ENCODE assay signal across 9 cellular contexts in genomic region chr3:68878322-68878721, GRCh38.
DNase-seq lines count a peak whose midpoint lies in the region; ATAC-seq and TF ChIP-seq lines count a peak whose summit lies in the region.
"Had no signal": no experiment of that assay in that cellular context is flagged by ENCODE, and none has a peak within 500 bp of the region (broad histone marks: within the 10 kb centered on the region; RNA-seq: fewer than 3 reads in every experiment).

No MANE protein-coding gene starts in this region.

- H3K4me3 ChIP-seq in fibroblast of mammary gland (ENCODE audit: control insufficient read depth, low read depth, low read length): no peak overlapping the region
- H3K4me3 ChIP-seq: esophagus squamous epithelium had no signal

- DNase-seq in NCI-H748 (lab: John Stamatoyannopoulos, UW; ENCODE audit: unreplicated experiment) (peak; percentile 28), NCI-H748 treated with DMSO at 0.1 percent for 48 hours (lab: John Stamatoyannopoulos, UW) (no peak), NOMO-1 treated with dmso at 0.1 percent for 144 hours (lab: John Stamatoyannopoulos, UW; ENCODE audit: unreplicated experiment) (peak; percentile 14), fibroblast of mammary gland (ENCODE audit: low read depth) (peak; percentile 25), superior temporal gyrus (ENCODE audit: extremely low spot score) (peak; percentile 79), dedifferentiated amniotic fluid mesenchymal stem cell (ENCODE audit: extremely low spot score) (no peak)
- DNase-seq: esophagus squamous epithelium had no signal

- ATAC-seq in HG02642 (IDR thresholded peaks at IDR 0.05; ENCODE audit: poor library complexity, unreplicated experiment) (no peak), GM21576 (IDR thresholded peaks at IDR 0.05; ENCODE audit: unreplicated experiment) (no peak)

- TF ChIP-seq CTCF in fibroblast of mammary gland (conservative IDR thresholded peaks at IDR 0.05; ENCODE audit: control insufficient read depth, insufficient read depth, low read depth, low read length): peak; percentile 68

Comparison
In these comparisons a context has a peak if more than half of its experiments do, and no peak if none do; other contexts are left out.
1. DNase-seq: peak in NCI-H748 (single experiment), NOMO-1 treated with dmso at 0.1 percent for 144 hours (single experiment), fibroblast of mammary gland (single experiment) and superior temporal gyrus (single experiment); none in NCI-H748 treated with DMSO at 0.1 percent for 48 hours (single experiment) and dedifferentiated amniotic fluid mesenchymal stem cell (single experiment).